ENCODE assay signal across 1 cellular context in the genomic region with DNA sequence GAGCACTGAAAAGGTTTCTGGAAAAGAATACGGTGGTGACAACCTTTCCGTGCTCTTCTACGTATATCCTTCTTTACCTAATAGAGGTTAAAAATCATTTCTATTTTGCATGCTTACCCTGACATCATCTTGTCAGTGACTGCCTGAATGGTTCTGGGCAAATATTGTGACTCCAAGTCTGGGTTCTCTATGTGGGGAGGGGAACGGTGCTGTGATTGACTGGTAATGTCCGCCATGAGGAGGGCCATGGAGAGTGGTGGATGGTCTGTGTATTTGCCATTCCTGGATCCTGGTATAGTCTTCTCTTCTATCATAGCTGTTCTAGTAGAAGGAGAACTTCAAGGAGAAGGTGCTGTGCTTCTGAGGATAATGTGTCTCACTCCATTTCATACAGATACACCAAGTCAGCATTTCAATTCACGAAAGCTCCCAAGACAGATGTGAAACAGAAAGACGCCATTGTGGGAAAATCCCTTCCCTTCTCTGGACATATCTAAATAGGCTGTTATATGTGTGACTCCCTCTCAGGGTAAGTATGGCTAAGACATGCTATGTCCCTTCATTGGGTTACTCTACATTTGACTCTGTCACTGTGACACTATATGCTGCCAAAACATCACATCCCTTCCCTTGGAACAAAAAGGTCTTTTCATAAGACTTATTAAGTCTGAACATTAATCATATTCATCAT.
TF ChIP-seq lines count a peak whose summit lies in the region.

No MANE protein-coding gene starts in this region.

TF ChIP-seq in K562, 482 proteins besides CTCF, POLR2A, EP300 and RAD21:
- TF ChIP-seq ARID2 (IDR thresholded peaks at IDR 0.05) (no peak), ZNF316 (IDR thresholded peaks at IDR 0.05) (peak; percentile 32; the same call in 1 of the 2 replicates), ASH1L (IDR thresholded peaks at IDR 0.05; ENCODE audit: borderline replicate concordance, low read depth, partially characterized antibody) (no peak), YY1 (IDR thresholded peaks at IDR 0.05; ENCODE audit: borderline replicate concordance in 1 of 3, control insufficient read depth in 1 of 3, extremely low read depth in 1 of 3, insufficient read depth in 3 of 3, insufficient read length in 1 of 3, insufficient replicate concordance in 2 of 3, low read depth in 1 of 3, low read length in 2 of 3) (peak in 1 of 3 experiments; percentile 39)
- TF ChIP-seq, protein P1, sequence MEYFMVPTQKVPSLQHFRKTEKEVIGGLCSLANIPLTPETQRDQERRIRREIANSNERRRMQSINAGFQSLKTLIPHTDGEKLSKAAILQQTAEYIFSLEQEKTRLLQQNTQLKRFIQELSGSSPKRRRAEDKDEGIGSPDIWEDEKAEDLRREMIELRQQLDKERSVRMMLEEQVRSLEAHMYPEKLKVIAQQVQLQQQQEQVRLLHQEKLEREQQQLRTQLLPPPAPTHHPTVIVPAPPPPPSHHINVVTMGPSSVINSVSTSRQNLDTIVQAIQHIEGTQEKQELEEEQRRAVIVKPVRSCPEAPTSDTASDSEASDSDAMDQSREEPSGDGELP (CRISPR knock-in tag; IDR thresholded peaks at IDR 0.05; ENCODE audit: borderline replicate concordance) = no peak
